ENCODE assay signal across 1 cellular context in the genomic region with DNA sequence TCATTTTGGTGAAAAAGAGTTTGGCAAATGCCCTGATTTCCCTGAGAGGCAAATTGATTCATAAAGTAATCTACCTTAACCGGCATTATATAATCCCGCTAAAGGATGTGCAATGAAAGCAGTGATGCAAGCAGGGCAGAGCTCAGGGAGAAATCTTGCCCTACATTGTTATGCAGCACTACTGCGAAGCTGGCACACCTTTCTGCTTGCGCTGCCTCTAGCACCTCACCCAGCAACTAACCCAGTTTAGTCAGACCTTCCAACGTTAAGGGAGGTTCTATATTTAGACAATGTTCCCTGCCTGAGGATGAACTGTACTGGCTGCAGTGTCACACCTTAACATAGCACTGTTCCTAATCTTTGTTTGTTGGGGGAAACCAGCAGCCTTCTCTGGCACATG.
TF ChIP-seq lines count a peak whose summit lies in the region.

No MANE protein-coding gene starts in this region.

TF ChIP-seq in H1, 55 proteins besides CTCF, POLR2A, EP300 and RAD21 (continued from another document):
- TF ChIP-seq, protein P1, sequence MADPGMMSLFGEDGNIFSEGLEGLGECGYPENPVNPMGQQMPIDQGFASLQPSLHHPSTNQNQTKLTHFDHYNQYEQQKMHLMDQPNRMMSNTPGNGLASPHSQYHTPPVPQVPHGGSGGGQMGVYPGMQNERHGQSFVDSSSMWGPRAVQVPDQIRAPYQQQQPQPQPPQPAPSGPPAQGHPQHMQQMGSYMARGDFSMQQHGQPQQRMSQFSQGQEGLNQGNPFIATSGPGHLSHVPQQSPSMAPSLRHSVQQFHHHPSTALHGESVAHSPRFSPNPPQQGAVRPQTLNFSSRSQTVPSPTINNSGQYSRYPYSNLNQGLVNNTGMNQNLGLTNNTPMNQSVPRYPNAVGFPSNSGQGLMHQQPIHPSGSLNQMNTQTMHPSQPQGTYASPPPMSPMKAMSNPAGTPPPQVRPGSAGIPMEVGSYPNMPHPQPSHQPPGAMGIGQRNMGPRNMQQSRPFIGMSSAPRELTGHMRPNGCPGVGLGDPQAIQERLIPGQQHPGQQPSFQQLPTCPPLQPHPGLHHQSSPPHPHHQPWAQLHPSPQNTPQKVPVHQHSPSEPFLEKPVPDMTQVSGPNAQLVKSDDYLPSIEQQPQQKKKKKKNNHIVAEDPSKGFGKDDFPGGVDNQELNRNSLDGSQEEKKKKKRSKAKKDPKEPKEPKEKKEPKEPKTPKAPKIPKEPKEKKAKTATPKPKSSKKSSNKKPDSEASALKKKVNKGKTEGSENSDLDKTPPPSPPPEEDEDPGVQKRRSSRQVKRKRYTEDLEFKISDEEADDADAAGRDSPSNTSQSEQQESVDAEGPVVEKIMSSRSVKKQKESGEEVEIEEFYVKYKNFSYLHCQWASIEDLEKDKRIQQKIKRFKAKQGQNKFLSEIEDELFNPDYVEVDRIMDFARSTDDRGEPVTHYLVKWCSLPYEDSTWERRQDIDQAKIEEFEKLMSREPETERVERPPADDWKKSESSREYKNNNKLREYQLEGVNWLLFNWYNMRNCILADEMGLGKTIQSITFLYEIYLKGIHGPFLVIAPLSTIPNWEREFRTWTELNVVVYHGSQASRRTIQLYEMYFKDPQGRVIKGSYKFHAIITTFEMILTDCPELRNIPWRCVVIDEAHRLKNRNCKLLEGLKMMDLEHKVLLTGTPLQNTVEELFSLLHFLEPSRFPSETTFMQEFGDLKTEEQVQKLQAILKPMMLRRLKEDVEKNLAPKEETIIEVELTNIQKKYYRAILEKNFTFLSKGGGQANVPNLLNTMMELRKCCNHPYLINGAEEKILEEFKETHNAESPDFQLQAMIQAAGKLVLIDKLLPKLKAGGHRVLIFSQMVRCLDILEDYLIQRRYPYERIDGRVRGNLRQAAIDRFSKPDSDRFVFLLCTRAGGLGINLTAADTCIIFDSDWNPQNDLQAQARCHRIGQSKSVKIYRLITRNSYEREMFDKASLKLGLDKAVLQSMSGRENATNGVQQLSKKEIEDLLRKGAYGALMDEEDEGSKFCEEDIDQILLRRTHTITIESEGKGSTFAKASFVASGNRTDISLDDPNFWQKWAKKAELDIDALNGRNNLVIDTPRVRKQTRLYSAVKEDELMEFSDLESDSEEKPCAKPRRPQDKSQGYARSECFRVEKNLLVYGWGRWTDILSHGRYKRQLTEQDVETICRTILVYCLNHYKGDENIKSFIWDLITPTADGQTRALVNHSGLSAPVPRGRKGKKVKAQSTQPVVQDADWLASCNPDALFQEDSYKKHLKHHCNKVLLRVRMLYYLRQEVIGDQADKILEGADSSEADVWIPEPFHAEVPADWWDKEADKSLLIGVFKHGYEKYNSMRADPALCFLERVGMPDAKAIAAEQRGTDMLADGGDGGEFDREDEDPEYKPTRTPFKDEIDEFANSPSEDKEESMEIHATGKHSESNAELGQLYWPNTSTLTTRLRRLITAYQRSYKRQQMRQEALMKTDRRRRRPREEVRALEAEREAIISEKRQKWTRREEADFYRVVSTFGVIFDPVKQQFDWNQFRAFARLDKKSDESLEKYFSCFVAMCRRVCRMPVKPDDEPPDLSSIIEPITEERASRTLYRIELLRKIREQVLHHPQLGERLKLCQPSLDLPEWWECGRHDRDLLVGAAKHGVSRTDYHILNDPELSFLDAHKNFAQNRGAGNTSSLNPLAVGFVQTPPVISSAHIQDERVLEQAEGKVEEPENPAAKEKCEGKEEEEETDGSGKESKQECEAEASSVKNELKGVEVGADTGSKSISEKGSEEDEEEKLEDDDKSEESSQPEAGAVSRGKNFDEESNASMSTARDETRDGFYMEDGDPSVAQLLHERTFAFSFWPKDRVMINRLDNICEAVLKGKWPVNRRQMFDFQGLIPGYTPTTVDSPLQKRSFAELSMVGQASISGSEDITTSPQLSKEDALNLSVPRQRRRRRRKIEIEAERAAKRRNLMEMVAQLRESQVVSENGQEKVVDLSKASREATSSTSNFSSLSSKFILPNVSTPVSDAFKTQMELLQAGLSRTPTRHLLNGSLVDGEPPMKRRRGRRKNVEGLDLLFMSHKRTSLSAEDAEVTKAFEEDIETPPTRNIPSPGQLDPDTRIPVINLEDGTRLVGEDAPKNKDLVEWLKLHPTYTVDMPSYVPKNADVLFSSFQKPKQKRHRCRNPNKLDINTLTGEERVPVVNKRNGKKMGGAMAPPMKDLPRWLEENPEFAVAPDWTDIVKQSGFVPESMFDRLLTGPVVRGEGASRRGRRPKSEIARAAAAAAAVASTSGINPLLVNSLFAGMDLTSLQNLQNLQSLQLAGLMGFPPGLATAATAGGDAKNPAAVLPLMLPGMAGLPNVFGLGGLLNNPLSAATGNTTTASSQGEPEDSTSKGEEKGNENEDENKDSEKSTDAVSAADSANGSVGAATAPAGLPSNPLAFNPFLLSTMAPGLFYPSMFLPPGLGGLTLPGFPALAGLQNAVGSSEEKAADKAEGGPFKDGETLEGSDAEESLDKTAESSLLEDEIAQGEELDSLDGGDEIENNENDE (IDR thresholded peaks at IDR 0.05; ENCODE audit: insufficient replicate concordance, low read length): no peak
- TF ChIP-seq SUZ12 (IDR thresholded peaks at IDR 0.05; ENCODE audit: low read length) (no peak), CHD1 (IDR thresholded peaks at IDR 0.05; ENCODE audit: low read depth, low read length) (no peak), TAF1 (IDR thresholded peaks at IDR 0.05; ENCODE audit: low read depth, low read length) (no peak), TBP (IDR thresholded peaks at IDR 0.05; ENCODE audit: low read depth, low read length) (no peak), SP1 (IDR thresholded peaks at IDR 0.05; ENCODE audit: low read depth, low read length) (no peak), GABPA (IDR thresholded peaks at IDR 0.05; ENCODE audit: borderline replicate concordance, insufficient read depth, low read length) (no peak), KDM1A (IDR thresholded peaks at IDR 0.05; ENCODE audit: borderline replicate concordance, low read length) (no peak), HDAC6 (IDR thresholded peaks at IDR 0.05; ENCODE audit: low read depth, low read length) (no peak), PHF8 (conservative IDR thresholded peaks at IDR 0.05; ENCODE audit: low read depth, low read length) (no peak)
